17 cellular contexts compared by ENCODE assay signal in the genomic region with DNA sequence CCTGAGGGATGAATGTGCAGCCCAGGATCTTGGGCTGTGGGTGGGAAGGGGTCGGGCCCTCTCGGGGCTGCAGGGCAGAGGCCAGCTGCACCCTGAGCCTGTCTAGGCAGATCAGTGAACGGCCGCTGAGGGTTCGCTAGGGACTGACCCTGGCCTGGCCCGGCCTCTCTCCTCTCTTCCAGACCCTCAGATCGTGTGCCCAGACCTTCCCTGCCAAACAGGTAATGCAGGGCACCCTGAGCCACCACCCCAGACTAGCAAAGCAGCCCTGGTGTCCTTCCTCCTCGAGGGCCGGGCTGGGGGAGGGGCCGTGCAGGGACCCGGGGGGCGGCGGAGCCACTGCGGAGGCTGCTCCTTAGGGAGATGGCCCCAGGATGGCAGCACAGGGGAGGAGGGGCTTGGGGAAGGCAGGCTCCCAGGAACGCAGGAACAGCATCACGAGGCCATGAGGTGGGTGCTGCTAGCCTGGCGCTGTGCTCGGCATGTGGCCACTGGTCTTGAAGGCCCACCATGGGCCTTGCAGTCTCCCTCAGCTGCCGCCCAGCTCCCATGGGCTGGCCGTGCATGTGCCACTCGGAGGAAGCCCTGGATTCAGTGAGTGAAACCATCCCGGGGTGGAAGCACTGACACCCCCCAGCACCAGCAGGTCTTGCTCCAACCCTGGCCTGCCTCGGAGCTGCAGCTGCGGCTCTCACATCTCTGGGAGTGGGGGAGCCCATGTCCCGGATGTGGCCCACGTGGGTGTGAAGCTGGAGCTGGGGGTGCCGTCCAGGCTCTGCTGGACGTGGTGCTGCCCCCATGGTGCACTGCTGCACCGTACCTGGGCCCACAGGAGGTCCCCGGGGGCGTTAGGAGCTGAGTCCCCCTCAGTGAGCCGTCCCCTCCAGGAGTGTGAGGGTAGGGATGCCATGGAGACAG. TPM values are rescaled to one million over a fixed set of nuclear protein-coding genes. Genes with fewer than 3 reads are reported as not detected.
DNase-seq lines count a peak whose midpoint lies in the region; ATAC-seq, FAIRE-seq and TF ChIP-seq lines count a peak whose summit lies in the region.
"Had no signal": no experiment of that assay in that cellular context is flagged by ENCODE, and none has a peak within 500 bp of the region (broad histone marks: within the 10 kb centered on the region; RNA-seq: fewer than 3 reads in every experiment).

No MANE protein-coding gene starts in this region.

- no peak for TF ChIP-seq CTCF in D721Med (IDR thresholded peaks at IDR 0.05; ENCODE audit: insufficient read depth, missing control alignments)
- TF ChIP-seq CTCF in WTC11 (IDR thresholded peaks at IDR 0.05), result no peak
- no peak for TF ChIP-seq CTCF in pancreas (IDR thresholded peaks at IDR 0.05)
- no peak for TF ChIP-seq CTCF in progenitor cell of endocrine pancreas (IDR thresholded peaks at IDR 0.05; ENCODE audit: unreplicated experiment)

- H3K36me3 ChIP-seq in pancreas, result no peaks in the 10 kb centered on the region

- H3K27ac ChIP-seq in pancreas, result no peak overlapping the region

- no peak for TF ChIP-seq POLR2A in GM18505 (IDR thresholded peaks at IDR 0.05; ENCODE audit: borderline replicate concordance, extremely low read depth, insufficient read depth, insufficient read length)

- DNase-seq in D721Med (ENCODE audit: insufficient read length, low spot score), result peak; percentile 21
- DNase-seq in WTC11 (ENCODE audit: low spot score), result peak; percentile 8
- peak; percentile 26 for DNase-seq in left cardiac atrium
- DNase-seq in pancreas, result peak in 4 of 6 donors; percentile 10 to 53 (median 30)
- no peak for DNase-seq in progenitor cell of endocrine pancreas (ENCODE audit: low spot score, unreplicated experiment)
- DNase-seq: anterior cingulate cortex; CD4-positive, CD25-positive, alpha-beta regulatory T cell; EL; immature natural killer cell; NCI-H1092; OCI-M1; stimulated activated naive B cell treated with anti-CD40 and anti-IgM and Interleukin-4, amounts not matched to agents 10 μg/mL and 1 μg/mL and 100 μg/mL, for 72 hours had no signal

- H3K27ac Mint-ChIP-seq in WTC11, result no peak overlapping the region
- H3K27ac Mint-ChIP-seq in progenitor cell of endocrine pancreas, result no peak overlapping the region
- H3K27ac Mint-ChIP-seq: CD4-positive, CD25-positive, alpha-beta regulatory T cell; immature natural killer cell; stimulated activated naive B cell treated with anti-CD40 and anti-IgM and Interleukin-4, amounts not matched to agents 10 μg/mL and 1 μg/mL and 100 μg/mL, for 72 hours had no signal

- H3K4me3 Mint-ChIP-seq in WTC11 (no peak overlapping the region), progenitor cell of endocrine pancreas (ENCODE audit: low read depth) (no peak overlapping the region)
- H3K4me3 Mint-ChIP-seq: CD4-positive, CD25-positive, alpha-beta regulatory T cell; immature natural killer cell; stimulated activated naive B cell treated with anti-CD40 and anti-IgM and Interleukin-4, amounts not matched to agents 10 μg/mL and 1 μg/mL and 100 μg/mL, for 72 hours had no signal

- FAIRE-seq in D721Med (lab: Jason Lieb, UNC) (no peak), pancreas (lab: Jason Lieb, UNC) (no peak)
- FAIRE-seq: GM12878 had no signal

- H3K27me3 ChIP-seq in pancreas, result no peaks in the 10 kb centered on the region

- CTCF ChIA-PET in WTC11 (lab: Charles Lee), result interaction anchor here (1.0 kb wide), 1 partner anchor 27 kb away, joined by 3 read pairs; no protein-coding TSS in a partner anchor

- POLR2A ChIA-PET in WTC11 (lab: Charles Lee), result no interaction called here

- intact Hi-C loops in left cardiac atrium (cut with DNase I), result no loop called here
- intact Hi-C loops in pancreas (cut with DNase I), result no loop called here

- H3K36me3 Mint-ChIP-seq in WTC11 (peaks cover 13% of the 10 kb centered on the region), progenitor cell of endocrine pancreas (ENCODE audit: insufficient read depth) (no peaks in the 10 kb centered on the region)
- H3K36me3 Mint-ChIP-seq: CD4-positive, CD25-positive, alpha-beta regulatory T cell; immature natural killer cell; stimulated activated naive B cell treated with anti-CD40 and anti-IgM and Interleukin-4, amounts not matched to agents 10 μg/mL and 1 μg/mL and 100 μg/mL, for 72 hours had no signal

- H3K9me3 Mint-ChIP-seq in WTC11 (no peaks in the 10 kb centered on the region), progenitor cell of endocrine pancreas (ENCODE audit: low read depth) (no peaks in the 10 kb centered on the region)
- H3K9me3 Mint-ChIP-seq: immature natural killer cell had no signal

- H3K27me3 Mint-ChIP-seq in WTC11 (ENCODE audit: low read depth) (no peaks in the 10 kb centered on the region; the same call in 1 of the 2 replicates), progenitor cell of endocrine pancreas (no peaks in the 10 kb centered on the region)
- H3K27me3 Mint-ChIP-seq: CD4-positive, CD25-positive, alpha-beta regulatory T cell had no signal

- WGBS in pancreas, 2 donors, result 59 to 71% methylated on average over 32 of the region's 32 CpGs

- H3K4me3 ChIP-seq in pancreas, result no peak overlapping the region
- H3K4me3 ChIP-seq: GM12878 had no signal

- no peaks in the 10 kb centered on the region for H3K4me1 ChIP-seq in pancreas

- H3K4me1 Mint-ChIP-seq in WTC11 (no peaks in the 10 kb centered on the region), progenitor cell of endocrine pancreas (ENCODE audit: low read depth) (no peaks in the 10 kb centered on the region)
- H3K4me1 Mint-ChIP-seq: CD4-positive, CD25-positive, alpha-beta regulatory T cell; immature natural killer cell; stimulated activated naive B cell treated with anti-CD40 and anti-IgM and Interleukin-4, amounts not matched to agents 10 μg/mL and 1 μg/mL and 100 μg/mL, for 72 hours had no signal

- no peak for ATAC-seq in WTC11
- no peak for ATAC-seq in left cardiac atrium
- ATAC-seq in pancreas, result no peak
- ATAC-seq in HG03521 (IDR thresholded peaks at IDR 0.05; ENCODE audit: unreplicated experiment), result no peak
- ATAC-seq in GM18505 (IDR thresholded peaks at IDR 0.05; ENCODE audit: unreplicated experiment), result no peak
- ATAC-seq in HG02885 (IDR thresholded peaks at IDR 0.05; ENCODE audit: poor library complexity, unreplicated experiment), result no peak
- ATAC-seq: GM12878; stimulated activated naive B cell treated with anti-CD40 and anti-IgM and Interleukin-4, amounts not matched to agents 10 μg/mL and 1 μg/mL and 100 μg/mL, for 72 hours had no signal

- no peaks in the 10 kb centered on the region for H3K9me3 ChIP-seq in pancreas

TF ChIP-seq in WTC11, 78 proteins besides CTCF, POLR2A, EP300 and RAD21 (continues in another document):
- no peak for TF ChIP-seq ZMAT4 (CRISPR knock-in tag; IDR thresholded peaks at IDR 0.05)
- TF ChIP-seq CBFB (CRISPR knock-in tag; IDR thresholded peaks at IDR 0.05; ENCODE audit: low read depth), result no peak
- TF ChIP-seq FOXP1 (CRISPR knock-in tag; IDR thresholded peaks at IDR 0.05; ENCODE audit: borderline replicate concordance), result no peak
- no peak for TF ChIP-seq HMGXB4 (CRISPR knock-in tag; IDR thresholded peaks at IDR 0.05)
- TF ChIP-seq NR1H2 (CRISPR knock-in tag; IDR thresholded peaks at IDR 0.05), result no peak
- no peak for TF ChIP-seq E2F4 (CRISPR knock-in tag; IDR thresholded peaks at IDR 0.05; ENCODE audit: borderline replicate concordance, low read depth)
- no peak for TF ChIP-seq NR3C1 (CRISPR knock-in tag; conservative IDR thresholded peaks at IDR 0.05; ENCODE audit: low read depth)

RNA-seq across cellular contexts. Expression of gene COL6A2, which starts 28.7 kb away (rescaled TPM):
- total RNA-seq in WTC11 (2021) (111 to 138 TPM (median 138 TPM) in 3 replicates), left cardiac atrium (100 to 1,000 TPM; 330 to 350 TPM), pancreas (100 to 1,000 TPM in 1 of 6 donors, 10 to 100 TPM in 5; 15.2 to 135 (median 45.5) TPM), progenitor cell of endocrine pancreas (32.0 and 38.6 TPM in 2 replicates)
- 100 to 1,000 TPM in 1 of 2 donors, 10 to 100 TPM in 1; 66.9 to 116 TPM for polyA plus RNA-seq in pancreas

RNA-seq across cellular contexts. Expression of gene FTCD, which starts 28.8 kb away (rescaled TPM):
- total RNA-seq in WTC11 (2021), result 6.1 to 9.6 TPM (median 9.5 TPM) in 3 replicates
- total RNA-seq in left cardiac atrium, result 1 to 10 TPM in 1 of 2 donors, under 1 TPM in 1; 0.68 to 1.6 TPM
- total RNA-seq in pancreas, result 1 to 10 TPM in 1 of 6 donors, under 1 TPM in 5; 0.31 to 1.4 (median 0.42) TPM
- polyA plus RNA-seq in pancreas, result 10 to 100 TPM in 1 of 2 donors, 1 to 10 TPM in 1; 4.9 to 14.0 TPM
- 48.4 and 49.3 TPM in 2 replicates for total RNA-seq in progenitor cell of endocrine pancreas
- total RNA-seq: CD4-positive, CD25-positive, alpha-beta regulatory T cell; dermis microvascular lymphatic vessel endothelial cell had no signal
- polyA plus RNA-seq: immature natural killer cell had no signal

RNA-seq across cellular contexts. Expression of gene SPATC1L, which starts 57.7 kb away (rescaled TPM):
- total RNA-seq in WTC11 (2021) (56.5 to 61.7 TPM (median 57.6 TPM) in 3 replicates), left cardiac atrium (10 to 100 TPM in 1 of 2 donors, 1 to 10 TPM in 1; 10.0 to 11.0 TPM), pancreas (1 to 10 TPM; 3.1 to 8.1 (median 6.0) TPM), progenitor cell of endocrine pancreas (31.4 and 32.8 TPM in 2 replicates)
- 10 to 100 TPM; 12.9 to 26.9 TPM for polyA plus RNA-seq in pancreas
